ENCODE assay signal across 15 cellular contexts in genomic region chr5:112628219-112628618, GRCh38.
DNase-seq lines count a peak whose midpoint lies in the region; ATAC-seq, FAIRE-seq and TF ChIP-seq lines count a peak whose summit lies in the region.
"Had no signal": no experiment of that assay in that cellular context is flagged by ENCODE, and none has a peak within 500 bp of the region (broad histone marks: within the 10 kb centered on the region; RNA-seq: fewer than 3 reads in every experiment).

No MANE protein-coding gene starts in this region.

- TF ChIP-seq POLR2A in H1 (IDR thresholded peaks at IDR 0.05; ENCODE audit: control extremely low read depth in 1 of 2, low read depth in 2 of 2, low read length in 2 of 2), result no peak

- peaks cover 12% of the 10 kb centered on the region for H3K4me1 Mint-ChIP-seq in HFFc6 (ENCODE audit: low read depth)
- no peaks in the 10 kb centered on the region for H3K4me1 Mint-ChIP-seq in activated naive CD4-positive, alpha-beta T cell treated with anti-CD3 and anti-CD28 coated beads for 36 hours (ENCODE audit: low read depth)
- H3K4me1 Mint-ChIP-seq: activated CD4-positive, alpha-beta T cell treated with anti-CD3 and anti-CD28 coated beads for 36 hours had no signal

- H3K36me3 Mint-ChIP-seq in HFFc6 (ENCODE audit: low read depth), result no peaks in the 10 kb centered on the region
- H3K36me3 Mint-ChIP-seq in activated naive CD4-positive, alpha-beta T cell treated with anti-CD3 and anti-CD28 coated beads for 36 hours (ENCODE audit: low read depth), result peaks cover 2% of the 10 kb centered on the region

- H3K4me3 ChIP-seq in H1 (ENCODE audit: extremely low read depth in 1 of 4, insufficient read depth in 2 of 4, low read depth in 3 of 4, low read length in 4 of 4) (no peak overlapping the region), neuronal stem cell (ENCODE audit: low read length in 2 of 2) (no peak overlapping the region)

- H2BK20ac ChIP-seq in H1 (ENCODE audit: low read length), result no peak overlapping the region

- H3K27ac ChIP-seq in H1 (ENCODE audit: low read depth, low read length) (no peak overlapping the region), neuronal stem cell (replicated peaks; ENCODE audit: low read length) (no peak overlapping the region)
- H3K27ac ChIP-seq: C4-2B had no signal

- no peaks in the 10 kb centered on the region for H3K9me3 ChIP-seq in H1 (ENCODE audit: insufficient read depth in 2 of 2, low read depth in 1 of 2, low read length in 1 of 2)
- H3K9me3 ChIP-seq in neuronal stem cell (replicated peaks in 1 of 2; ENCODE audit: control insufficient read depth in 2 of 2, insufficient read depth in 1 of 2, low read depth in 1 of 2, low read length in 2 of 2), result no peaks in the 10 kb centered on the region
- H3K9me3 ChIP-seq: Peyer's patch had no signal

- CTCF ChIA-PET in H1 (lab: Charles Lee; ENCODE audit: partially characterized antibody), result interaction anchor here (1.1 to 1.9 kb wide), 3 partner anchors 16 to 129 kb away, joined by 3 to 5 read pairs (median 4); no protein-coding TSS in a partner anchor
- CTCF ChIA-PET in activated naive CD4-positive, alpha-beta T cell treated with anti-CD3 and anti-CD28 coated beads for 36 hours (lab: Charles Lee), result interaction anchor here (0.6 kb wide), 1 partner anchor 231 kb away, joined by 4 read pairs; no protein-coding TSS in a partner anchor

- H3K27me3 ChIP-seq in H1 (replicated peaks in 1 of 4; ENCODE audit: control insufficient read depth in 3 of 4, extremely low read depth in 1 of 4, insufficient read depth in 3 of 4, low read length in 3 of 4) (no peaks in the 10 kb centered on the region), neuronal stem cell (ENCODE audit: control insufficient read depth in 3 of 3, insufficient read depth in 3 of 3, low read depth in 1 of 3, low read length in 3 of 3) (no peaks in the 10 kb centered on the region)
- H3K27me3 ChIP-seq: Peyer's patch had no signal

- H4K8ac ChIP-seq in H1 (ENCODE audit: extremely low read depth, insufficient read depth, low read length) (no peak overlapping the region), neuronal stem cell (ENCODE audit: low read depth, low read length) (no peak overlapping the region)

- no peaks in the 10 kb centered on the region for H4K20me1 ChIP-seq in H1 (replicated peaks in 1 of 2; ENCODE audit: control insufficient read depth in 1 of 2, insufficient read depth in 2 of 2, low read length in 2 of 2)

- H4K91ac ChIP-seq in H1 (replicated peaks; ENCODE audit: insufficient read length, low read length) (no peak overlapping the region), neuronal stem cell (ENCODE audit: low read depth, low read length, poor library complexity) (no peak overlapping the region)

- no peaks in the 10 kb centered on the region for H3K36me3 ChIP-seq in H1 (ENCODE audit: control insufficient read depth in 2 of 4, insufficient read depth in 4 of 4, low read length in 3 of 4)
- H3K36me3 ChIP-seq in neuronal stem cell (replicated peaks in 1 of 2; ENCODE audit: control insufficient read depth in 2 of 2, insufficient read depth in 2 of 2, low read length in 2 of 2), result no peaks in the 10 kb centered on the region
- H3K36me3 ChIP-seq: Peyer's patch had no signal

- no peak overlapping the region for H2BK12ac ChIP-seq in H1 (ENCODE audit: low read depth, low read length)
- no peak overlapping the region for H2BK12ac ChIP-seq in neuronal stem cell (ENCODE audit: low read length)

- H3K4me2 ChIP-seq in H1 (ENCODE audit: insufficient read depth in 1 of 2, low read depth in 2 of 2, low read length in 2 of 2) (peak overlapping the region; percentile 1 to 16; a peak in 1 of 4 replicates), neuronal stem cell (ENCODE audit: insufficient read depth, low read length, poor library complexity, severe bottlenecking) (no peak overlapping the region)

- no peak overlapping the region for H3K56ac ChIP-seq in H1 (replicated peaks; ENCODE audit: insufficient read length, low read depth, low read length)

- H3K79me1 ChIP-seq in H1 (ENCODE audit: low read depth, low read length), result no peaks in the 10 kb centered on the region
- H3K79me1 ChIP-seq in neuronal stem cell (ENCODE audit: low read depth, low read length), result no peaks in the 10 kb centered on the region

- intact Hi-C loops in activated naive CD4-positive, alpha-beta T cell treated with anti-CD3 and anti-CD28 coated beads for 36 hours (cut with micrococcal nuclease), result no loop called here

- H3K4me3 Mint-ChIP-seq in HFFc6, result peak overlapping the region; percentile 54; the same call in 1 of the 2 replicates
- no peak overlapping the region for H3K4me3 Mint-ChIP-seq in activated naive CD4-positive, alpha-beta T cell treated with anti-CD3 and anti-CD28 coated beads for 36 hours
- H3K4me3 Mint-ChIP-seq: activated CD4-positive, alpha-beta T cell treated with anti-CD3 and anti-CD28 coated beads for 36 hours; T-helper 1 cell treated with Interleukin-12 subunit alpha and Interleukin-12 subunit beta and Interleukin-4 antibody, amounts not matched to agents 30 μg/mL and 1 μg/mL, for 36 hours had no signal

- H2AK5ac ChIP-seq in H1 (ENCODE audit: low read depth, low read length) (no peak overlapping the region), neuronal stem cell (ENCODE audit: low read depth, low read length) (no peak overlapping the region)

- H3K4me1 ChIP-seq in H1 (replicated peaks in 1 of 4; ENCODE audit: control insufficient read depth in 3 of 4, insufficient read depth in 4 of 4, low read length in 3 of 4) (peaks cover 2 to 9% (median 6%) of the 10 kb centered on the region in 4 experiments; a peak in 4 of 7 replicates), neuronal stem cell (ENCODE audit: control insufficient read depth in 2 of 2, insufficient read depth in 1 of 2, low read depth in 1 of 2, low read length in 2 of 2) (peaks cover 5 to 29% of the 10 kb centered on the region in 2 donors)

- H3K4ac ChIP-seq in H1 (replicated peaks; ENCODE audit: insufficient read length, low read depth, low read length) (no peak overlapping the region), neuronal stem cell (ENCODE audit: low read length) (no peak overlapping the region)

- no peak overlapping the region for H4K5ac ChIP-seq in H1 (ENCODE audit: insufficient read length, low read depth, low read length)

- no peak overlapping the region for H3K18ac ChIP-seq in H1 (ENCODE audit: extremely low read depth, low read length)
- H3K18ac ChIP-seq in neuronal stem cell (ENCODE audit: low read length), result no peak overlapping the region

- H3K23me2 ChIP-seq in H1 (ENCODE audit: low read depth, low read length), result no peaks in the 10 kb centered on the region

- H3K9me3 Mint-ChIP-seq in HFFc6, result no peaks in the 10 kb centered on the region
- H3K9me3 Mint-ChIP-seq in activated naive CD4-positive, alpha-beta T cell treated with anti-CD3 and anti-CD28 coated beads for 36 hours, result peaks cover 9% of the 10 kb centered on the region

- no peak for FAIRE-seq in H1 (lab: Jason Lieb, UNC)
- FAIRE-seq: GM12892 had no signal

- H3K14ac ChIP-seq in H1 (ENCODE audit: insufficient read length), result no peak overlapping the region
- H3K14ac ChIP-seq in neuronal stem cell (ENCODE audit: low read length), result no peak overlapping the region

- no peak overlapping the region for H3K9ac ChIP-seq in H1 (replicated peaks in 1 of 4; ENCODE audit: extremely low read depth in 1 of 4, low read depth in 3 of 4, low read length in 3 of 4)
- H3K9ac ChIP-seq in neuronal stem cell (ENCODE audit: low read depth, low read length, poor library complexity), result no peak overlapping the region

- no peak for TF ChIP-seq RAD21 in H1 (IDR thresholded peaks at IDR 0.05 in 1 of 2, conservative IDR thresholded peaks at IDR 0.05 in 1 of 2; ENCODE audit: low read depth in 2 of 2, low read length in 2 of 2)

- H2BK15ac ChIP-seq in H1 (ENCODE audit: low read length) (no peak overlapping the region), neuronal stem cell (ENCODE audit: low read length) (no peak overlapping the region)

- H2BK120ac ChIP-seq in H1 (replicated peaks; ENCODE audit: low read depth, low read length) (no peak overlapping the region), neuronal stem cell (ENCODE audit: low read depth, low read length) (no peak overlapping the region)

- no peak for ATAC-seq in HG03175 (IDR thresholded peaks at IDR 0.05; ENCODE audit: unreplicated experiment)
- ATAC-seq: activated CD4-positive, alpha-beta T cell treated with anti-CD3 and anti-CD28 coated beads for 36 hours had no signal

- no peak overlapping the region for H2BK5ac ChIP-seq in H1 (ENCODE audit: low read depth, low read length)
- H2BK5ac ChIP-seq in neuronal stem cell (ENCODE audit: low read length), result no peak overlapping the region

- no peak for TF ChIP-seq CTCF in HFFc6 (IDR thresholded peaks at IDR 0.05)
- TF ChIP-seq CTCF in H1 (IDR thresholded peaks at IDR 0.05; ENCODE audit: control extremely low read depth in 1 of 3, insufficient read depth in 1 of 3, low read depth in 1 of 3, low read length in 3 of 3), result no peak

- peaks cover 16% of the 10 kb centered on the region for H3K27me3 Mint-ChIP-seq in HFFc6 (ENCODE audit: insufficient read depth)
- peaks cover 31% of the 10 kb centered on the region for H3K27me3 Mint-ChIP-seq in activated naive CD4-positive, alpha-beta T cell treated with anti-CD3 and anti-CD28 coated beads for 36 hours (ENCODE audit: low read depth)

- no peak for TF ChIP-seq EP300 in H1 (IDR thresholded peaks at IDR 0.05; ENCODE audit: borderline replicate concordance in 1 of 2, low read depth in 2 of 2, low read length in 2 of 2)

- H3K79me2 ChIP-seq in H1 (ENCODE audit: control insufficient read depth in 1 of 2, insufficient read depth in 2 of 2, low read length in 2 of 2), result no peaks in the 10 kb centered on the region

- H3K23ac ChIP-seq in H1 (ENCODE audit: insufficient read length), result no peak overlapping the region
- H3K23ac ChIP-seq in neuronal stem cell (ENCODE audit: low read depth, low read length, poor library complexity), result no peak overlapping the region

- no peak for DNase-seq in HFFc6
- DNase-seq in NCI-H1436 treated with DMSO at 0.1 percent for 48 hours (lab: John Stamatoyannopoulos, UW), result peak; percentile 11
- DNase-seq in H1 (ENCODE audit: low read depth in 1 of 2, low spot score in 2 of 2), result no peak
- peak; percentile 36 for DNase-seq in neuronal stem cell (ENCODE audit: low spot score)
- no peak for DNase-seq in H4 (ENCODE audit: low spot score)
- no peak for DNase-seq in activated naive CD4-positive, alpha-beta T cell treated with anti-CD3 and anti-CD28 coated beads for 36 hours
- DNase-seq: activated CD4-positive, alpha-beta T cell treated with anti-CD3 and anti-CD28 coated beads for 36 hours; dermis blood vessel endothelial cell; NCI-H345; Peyer's patch; stimulated activated CD4-positive, alpha-beta T cell treated with anti-CD3 and anti-CD28 coated beads, Interleukin-4, amount 100 ng/mL, for 1 hour had no signal

- POLR2A ChIA-PET in H1 (lab: Charles Lee; ENCODE audit: partially characterized antibody), result no interaction called here

- 48% methylated on average over 2 of the region's 2 CpGs; no CpG with 5 or more reads in 1 of the 2 experiments for WGBS in H1 (ENCODE audit: extremely low coverage in 1 of 2, insufficient coverage in 1 of 2, insufficient read length in 1 of 2, insufficient replicate concordance in 2 of 2, low coverage in 1 of 2, low lambda C conversion rate in 2 of 2, missing lambda C conversion rate in 1 of 2), 2 experiments
- WGBS in neuronal stem cell (ENCODE audit: extremely low coverage in 2 of 2, insufficient read length in 2 of 2, insufficient replicate concordance in 1 of 2), 2 donors, result no CpG with 5 or more reads among the region's 2 CpGs

- peak overlapping the region; percentile 82 for H2AFZ ChIP-seq in H1 (ENCODE audit: low read length)
- H2AFZ ChIP-seq in neuronal stem cell (ENCODE audit: low read length), result peak overlapping the region; percentile 7

- H3K27ac Mint-ChIP-seq in HFFc6, result no peak overlapping the region
- no peak overlapping the region for H3K27ac Mint-ChIP-seq in activated naive CD4-positive, alpha-beta T cell treated with anti-CD3 and anti-CD28 coated beads for 36 hours
- H3K27ac Mint-ChIP-seq: activated CD4-positive, alpha-beta T cell treated with anti-CD3 and anti-CD28 coated beads for 36 hours; T-helper 1 cell treated with Interleukin-12 subunit alpha and Interleukin-12 subunit beta and Interleukin-4 antibody, amounts not matched to agents 30 μg/mL and 1 μg/mL, for 36 hours had no signal

Comparison
In these comparisons a context has a peak if more than half of its experiments do, and no peak if none do; other contexts are left out.
1. DNase-seq: peak in NCI-H1436 treated with DMSO at 0.1 percent for 48 hours (single experiment) and neuronal stem cell (single experiment); none in HFFc6 (single experiment), H1 (0 of 2), H4 (single experiment) and activated naive CD4-positive, alpha-beta T cell treated with anti-CD3 and anti-CD28 coated beads for 36 hours (single experiment).